ENCODE assay signal across 13 cellular contexts in genomic region chr2:67561411-67561965, GRCh38.
DNase-seq lines count a peak whose midpoint lies in the region; ATAC-seq, FAIRE-seq and TF ChIP-seq lines count a peak whose summit lies in the region.
"Had no signal": no experiment of that assay in that cellular context is flagged by ENCODE, and none has a peak within 500 bp of the region (broad histone marks: within the 10 kb centered on the region; RNA-seq: fewer than 3 reads in every experiment).

No MANE protein-coding gene starts in this region.

- no peak for TF ChIP-seq CTCF in bronchial epithelial cell (IDR thresholded peaks at IDR 0.05; ENCODE audit: insufficient read depth, low read length, severe bottlenecking)

- H3K4me3 ChIP-seq in ACC112 (ENCODE audit: low read depth, low read length) (no peak overlapping the region; the same call in 1 of the 2 replicates), bronchial epithelial cell (ENCODE audit: low read depth, low read length) (no peak overlapping the region)
- H3K4me3 ChIP-seq: ascending aorta had no signal

- H3K27me3 ChIP-seq in ACC112 (ENCODE audit: insufficient read depth, low read length) (no peaks in the 10 kb centered on the region), bronchial epithelial cell (ENCODE audit: control insufficient read depth, insufficient read depth, low read length) (no peaks in the 10 kb centered on the region)
- H3K27me3 ChIP-seq: ascending aorta had no signal

- no peak for FAIRE-seq in bronchial epithelial cell (lab: Jason Lieb, UNC)

- H3K27ac ChIP-seq in ACC112 (ENCODE audit: low read depth, low read length) = peak overlapping the region; percentile 83
- H3K27ac ChIP-seq: ascending aorta had no signal

- H2AFZ ChIP-seq in ACC112 (ENCODE audit: low read length, unreplicated experiment) = peak overlapping the region; percentile 11

- intact Hi-C loops in left colon (cut with DNase I, micrococcal nuclease) = no loop called here

- H3K36me3 ChIP-seq in ACC112 (ENCODE audit: insufficient read depth, low read length) (no peaks in the 10 kb centered on the region), bronchial epithelial cell (ENCODE audit: control insufficient read depth, insufficient read depth, low read length) (no peaks in the 10 kb centered on the region)
- H3K36me3 ChIP-seq: ascending aorta had no signal

- DNase-seq in M059J (ENCODE audit: low read depth) = peak; percentile 92
- DNase-seq in bronchial epithelial cell (ENCODE audit: low read depth) = peak; percentile 95
- peak in 1 of 2 donors; percentile 7 for DNase-seq in left colon
- DNase-seq in cerebellar cortex (ENCODE audit: low spot score) = no peak
- DNase-seq: activated B cell treated with CpG ODN at 0.5 μM for 24 hours; immature natural killer cell; NCI-H2171; stimulated activated CD4-positive, alpha-beta T cell treated with anti-CD3 and anti-CD28 coated beads, Interleukin-4, amount 100 ng/mL, for 1 hour had no signal

- H3K79me2 ChIP-seq in ACC112 (ENCODE audit: control insufficient read depth, insufficient read depth, low read length, unreplicated experiment) = no peaks in the 10 kb centered on the region

- peak; percentile 59 for ATAC-seq in left colon
- ATAC-seq in GM21723 (IDR thresholded peaks at IDR 0.05; ENCODE audit: unreplicated experiment) = no peak
- ATAC-seq in GM19455 (IDR thresholded peaks at IDR 0.05; ENCODE audit: unreplicated experiment) = no peak
- no peak for ATAC-seq in HG02970 (IDR thresholded peaks at IDR 0.05; ENCODE audit: low FRiP score, unreplicated experiment)

- peaks cover 61% of the 10 kb centered on the region for H3K4me1 ChIP-seq in ACC112 (ENCODE audit: control insufficient read depth, insufficient read depth, low read length, unreplicated experiment)
